ENCODE assay signal across 1 cellular context in the genomic region with DNA sequence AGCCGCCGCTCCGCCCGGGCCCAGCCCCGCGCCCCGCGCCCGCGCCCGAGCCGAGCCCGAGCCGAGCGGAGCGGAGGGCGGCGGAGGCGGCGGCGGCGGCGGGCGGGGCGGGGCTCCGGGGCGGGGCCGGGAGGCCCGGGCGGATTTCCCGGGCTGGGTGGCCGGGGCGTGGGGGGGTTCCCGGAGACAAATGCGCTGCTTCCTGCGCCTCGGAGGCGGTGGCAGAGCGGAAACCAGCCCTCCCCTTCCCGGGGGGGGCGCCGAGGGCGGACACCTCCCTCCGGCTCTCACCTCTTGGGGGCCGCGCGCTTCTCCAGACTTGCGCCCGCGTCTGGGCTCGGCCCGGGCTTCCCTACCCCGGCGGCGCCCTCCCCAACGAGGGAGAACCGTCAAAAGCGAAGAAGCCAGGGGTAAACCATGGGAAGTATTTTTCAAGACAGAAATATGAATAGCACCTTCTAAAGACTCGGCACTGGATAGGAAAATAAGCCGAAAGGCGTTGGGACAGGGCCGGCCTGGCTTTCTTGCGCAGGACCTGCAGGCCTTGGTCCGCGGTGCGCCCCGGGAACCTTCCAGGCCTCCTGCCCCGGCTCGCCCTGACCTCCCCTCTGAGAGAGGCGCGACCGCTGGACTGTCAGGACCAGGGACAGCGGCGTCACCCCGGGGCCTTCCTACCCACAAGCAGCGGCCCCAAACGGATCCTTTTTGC.
TF ChIP-seq lines count a peak whose summit lies in the region.

Gene MAPK11 (minus strand): TSS at position 79 of the 709 bp plus-strand sequence. CDS start 88 bp downstream, outside the sequence.

TF ChIP-seq in HepG2, 621 proteins besides CTCF, POLR2A, EP300 and RAD21 (continued from another document and continues in another):
- TF ChIP-seq, protein P1, sequence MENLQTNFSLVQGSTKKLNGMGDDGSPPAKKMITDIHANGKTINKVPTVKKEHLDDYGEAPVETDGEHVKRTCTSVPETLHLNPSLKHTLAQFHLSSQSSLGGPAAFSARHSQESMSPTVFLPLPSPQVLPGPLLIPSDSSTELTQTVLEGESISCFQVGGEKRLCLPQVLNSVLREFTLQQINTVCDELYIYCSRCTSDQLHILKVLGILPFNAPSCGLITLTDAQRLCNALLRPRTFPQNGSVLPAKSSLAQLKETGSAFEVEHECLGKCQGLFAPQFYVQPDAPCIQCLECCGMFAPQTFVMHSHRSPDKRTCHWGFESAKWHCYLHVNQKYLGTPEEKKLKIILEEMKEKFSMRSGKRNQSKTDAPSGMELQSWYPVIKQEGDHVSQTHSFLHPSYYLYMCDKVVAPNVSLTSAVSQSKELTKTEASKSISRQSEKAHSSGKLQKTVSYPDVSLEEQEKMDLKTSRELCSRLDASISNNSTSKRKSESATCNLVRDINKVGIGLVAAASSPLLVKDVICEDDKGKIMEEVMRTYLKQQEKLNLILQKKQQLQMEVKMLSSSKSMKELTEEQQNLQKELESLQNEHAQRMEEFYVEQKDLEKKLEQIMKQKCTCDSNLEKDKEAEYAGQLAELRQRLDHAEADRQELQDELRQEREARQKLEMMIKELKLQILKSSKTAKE (CRISPR knock-in tag; IDR thresholded peaks at IDR 0.05; ENCODE audit: borderline replicate concordance) = no peak
- TF ChIP-seq IKZF1 (IDR thresholded peaks at IDR 0.05) = no peak
- no peak for TF ChIP-seq KDM1A (CRISPR knock-in tag; IDR thresholded peaks at IDR 0.05)
- TF ChIP-seq, protein P2, sequence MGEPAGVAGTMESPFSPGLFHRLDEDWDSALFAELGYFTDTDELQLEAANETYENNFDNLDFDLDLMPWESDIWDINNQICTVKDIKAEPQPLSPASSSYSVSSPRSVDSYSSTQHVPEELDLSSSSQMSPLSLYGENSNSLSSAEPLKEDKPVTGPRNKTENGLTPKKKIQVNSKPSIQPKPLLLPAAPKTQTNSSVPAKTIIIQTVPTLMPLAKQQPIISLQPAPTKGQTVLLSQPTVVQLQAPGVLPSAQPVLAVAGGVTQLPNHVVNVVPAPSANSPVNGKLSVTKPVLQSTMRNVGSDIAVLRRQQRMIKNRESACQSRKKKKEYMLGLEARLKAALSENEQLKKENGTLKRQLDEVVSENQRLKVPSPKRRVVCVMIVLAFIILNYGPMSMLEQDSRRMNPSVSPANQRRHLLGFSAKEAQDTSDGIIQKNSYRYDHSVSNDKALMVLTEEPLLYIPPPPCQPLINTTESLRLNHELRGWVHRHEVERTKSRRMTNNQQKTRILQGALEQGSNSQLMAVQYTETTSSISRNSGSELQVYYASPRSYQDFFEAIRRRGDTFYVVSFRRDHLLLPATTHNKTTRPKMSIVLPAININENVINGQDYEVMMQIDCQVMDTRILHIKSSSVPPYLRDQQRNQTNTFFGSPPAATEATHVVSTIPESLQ (CRISPR knock-in tag; conservative IDR thresholded peaks at IDR 0.05) = no peak
- TF ChIP-seq ONECUT2 (CRISPR knock-in tag; IDR thresholded peaks at IDR 0.05) = no peak
- TF ChIP-seq DDIT3 (CRISPR knock-in tag; IDR thresholded peaks at IDR 0.05) = no peak
- TF ChIP-seq ZNF557 (CRISPR knock-in tag; IDR thresholded peaks at IDR 0.05) = peak; percentile 67; the same call in 1 of the 2 replicates
- peak; percentile 57; the same call in 1 of the 2 replicates for TF ChIP-seq ZFX (CRISPR knock-in tag; IDR thresholded peaks at IDR 0.05; ENCODE audit: low read depth)
- peak; percentile 24; the same call in 1 of the 2 replicates for TF ChIP-seq MIXL1 (CRISPR knock-in tag; IDR thresholded peaks at IDR 0.05)
- peak; percentile 56; the same call in 1 of the 2 replicates for TF ChIP-seq ZNF367 (CRISPR knock-in tag; IDR thresholded peaks at IDR 0.05; ENCODE audit: borderline replicate concordance)
- TF ChIP-seq SMARCE1 (IDR thresholded peaks at IDR 0.05; ENCODE audit: borderline replicate concordance) = no peak
- peak; percentile 73; the same call in 1 of the 2 replicates for TF ChIP-seq ZNF639 (CRISPR knock-in tag; conservative IDR thresholded peaks at IDR 0.05)
- TF ChIP-seq GLI4 (CRISPR knock-in tag; IDR thresholded peaks at IDR 0.05; ENCODE audit: borderline replicate concordance) = peak; percentile 77; the same call in 1 of the 2 replicates
- TF ChIP-seq CBFB (CRISPR knock-in tag; IDR thresholded peaks at IDR 0.05) = no peak
- no peak for TF ChIP-seq MED8 (CRISPR knock-in tag; IDR thresholded peaks at IDR 0.05; ENCODE audit: insufficient replicate concordance)
- TF ChIP-seq PAWR (CRISPR knock-in tag; IDR thresholded peaks at IDR 0.05; ENCODE audit: borderline replicate concordance) = no peak
- peak; percentile 61; the same call in 1 of the 2 replicates for TF ChIP-seq MTF1 (CRISPR knock-in tag; IDR thresholded peaks at IDR 0.05)
- TF ChIP-seq GATAD1 (CRISPR knock-in tag; IDR thresholded peaks at IDR 0.05) = peak; percentile 76
- peak; percentile 70; the same call in 1 of the 2 replicates for TF ChIP-seq YEATS2 (CRISPR knock-in tag; IDR thresholded peaks at IDR 0.05; ENCODE audit: borderline replicate concordance)
- TF ChIP-seq ZNF713 (CRISPR knock-in tag; IDR thresholded peaks at IDR 0.05) = 0 out of 2 replicates have a peak, but pooled peaks have one; percentile 48
- TF ChIP-seq STAT5B (CRISPR knock-in tag; IDR thresholded peaks at IDR 0.05) = peak; percentile 85; the same call in 1 of the 2 replicates
- TF ChIP-seq ZNF766 (CRISPR knock-in tag; IDR thresholded peaks at IDR 0.05; ENCODE audit: borderline replicate concordance) = peak; percentile 51; the same call in 1 of the 2 replicates
- no peak for TF ChIP-seq ZBTB8A (CRISPR knock-in tag; IDR thresholded peaks at IDR 0.05; ENCODE audit: borderline replicate concordance, low read depth)
- no peak for TF ChIP-seq ZNF720 (CRISPR knock-in tag; IDR thresholded peaks at IDR 0.05)
- peak; percentile 98 for TF ChIP-seq MIER2 (CRISPR knock-in tag; IDR thresholded peaks at IDR 0.05)
- no peak for TF ChIP-seq CREB1 (IDR thresholded peaks at IDR 0.05)
- TF ChIP-seq CREB1 (CRISPR knock-in tag; IDR thresholded peaks at IDR 0.05) = no peak
- TF ChIP-seq HMG20A (CRISPR knock-in tag; IDR thresholded peaks at IDR 0.05; ENCODE audit: borderline replicate concordance) = 0 out of 2 replicates have a peak, but pooled peaks have one; percentile 30
- no peak for TF ChIP-seq ZNF609 (CRISPR knock-in tag; IDR thresholded peaks at IDR 0.05; ENCODE audit: borderline replicate concordance)
- peak; percentile 69; the same call in 1 of the 2 replicates for TF ChIP-seq NR0B2 (CRISPR knock-in tag; IDR thresholded peaks at IDR 0.05)
- peak; percentile 95 for TF ChIP-seq MTERF4 (CRISPR knock-in tag; IDR thresholded peaks at IDR 0.05)
- no peak for TF ChIP-seq ZNF343 (CRISPR knock-in tag; IDR thresholded peaks at IDR 0.05)
- TF ChIP-seq, protein P3, sequence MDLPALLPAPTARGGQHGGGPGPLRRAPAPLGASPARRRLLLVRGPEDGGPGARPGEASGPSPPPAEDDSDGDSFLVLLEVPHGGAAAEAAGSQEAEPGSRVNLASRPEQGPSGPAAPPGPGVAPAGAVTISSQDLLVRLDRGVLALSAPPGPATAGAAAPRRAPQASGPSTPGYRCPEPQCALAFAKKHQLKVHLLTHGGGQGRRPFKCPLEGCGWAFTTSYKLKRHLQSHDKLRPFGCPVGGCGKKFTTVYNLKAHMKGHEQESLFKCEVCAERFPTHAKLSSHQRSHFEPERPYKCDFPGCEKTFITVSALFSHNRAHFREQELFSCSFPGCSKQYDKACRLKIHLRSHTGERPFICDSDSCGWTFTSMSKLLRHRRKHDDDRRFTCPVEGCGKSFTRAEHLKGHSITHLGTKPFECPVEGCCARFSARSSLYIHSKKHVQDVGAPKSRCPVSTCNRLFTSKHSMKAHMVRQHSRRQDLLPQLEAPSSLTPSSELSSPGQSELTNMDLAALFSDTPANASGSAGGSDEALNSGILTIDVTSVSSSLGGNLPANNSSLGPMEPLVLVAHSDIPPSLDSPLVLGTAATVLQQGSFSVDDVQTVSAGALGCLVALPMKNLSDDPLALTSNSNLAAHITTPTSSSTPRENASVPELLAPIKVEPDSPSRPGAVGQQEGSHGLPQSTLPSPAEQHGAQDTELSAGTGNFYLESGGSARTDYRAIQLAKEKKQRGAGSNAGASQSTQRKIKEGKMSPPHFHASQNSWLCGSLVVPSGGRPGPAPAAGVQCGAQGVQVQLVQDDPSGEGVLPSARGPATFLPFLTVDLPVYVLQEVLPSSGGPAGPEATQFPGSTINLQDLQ (CRISPR knock-in tag; IDR thresholded peaks at IDR 0.05) = no peak; the same call in 1 of the 2 replicates
- no peak; the same call in 1 of the 2 replicates for TF ChIP-seq FOXA3 (CRISPR knock-in tag; IDR thresholded peaks at IDR 0.05)
- TF ChIP-seq SCMH1 (CRISPR knock-in tag; IDR thresholded peaks at IDR 0.05; ENCODE audit: borderline replicate concordance) = no peak
- no peak for TF ChIP-seq ARNTL (CRISPR knock-in tag; IDR thresholded peaks at IDR 0.05)
- no peak for TF ChIP-seq MAFG (CRISPR knock-in tag; IDR thresholded peaks at IDR 0.05)
- TF ChIP-seq PLRG1 (conservative IDR thresholded peaks at IDR 0.05) = no peak
- 0 out of 2 replicates have a peak, but pooled peaks have one; percentile 32 for TF ChIP-seq TFDP2 (CRISPR knock-in tag; IDR thresholded peaks at IDR 0.05)
- TF ChIP-seq ZNF841 (CRISPR knock-in tag; IDR thresholded peaks at IDR 0.05; ENCODE audit: borderline replicate concordance) = no peak
- TF ChIP-seq ZNF773 (CRISPR knock-in tag; IDR thresholded peaks at IDR 0.05; ENCODE audit: borderline replicate concordance) = peak; percentile 94; the same call in 1 of the 2 replicates
- TF ChIP-seq, protein P4, sequence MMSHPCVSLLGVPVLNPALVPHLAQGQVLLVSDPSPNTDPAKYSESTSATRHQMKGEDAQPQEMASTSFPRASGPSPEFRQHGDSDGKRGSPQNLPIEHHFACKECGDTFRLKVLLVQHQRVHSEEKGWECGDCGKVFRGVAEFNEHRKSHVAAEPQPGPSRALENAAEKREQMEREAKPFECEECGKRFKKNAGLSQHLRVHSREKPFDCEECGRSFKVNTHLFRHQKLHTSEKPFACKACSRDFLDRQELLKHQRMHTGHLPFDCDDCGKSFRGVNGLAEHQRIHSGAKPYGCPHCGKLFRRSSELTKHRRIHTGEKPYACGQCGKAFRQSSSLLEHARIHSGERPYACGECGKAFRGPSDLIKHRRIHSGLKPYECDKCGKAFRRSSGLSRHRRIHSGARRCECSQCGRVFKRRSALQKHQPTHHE (CRISPR knock-in tag; IDR thresholded peaks at IDR 0.05; ENCODE audit: borderline replicate concordance) = peak; percentile 35; the same call in 1 of the 2 replicates
